Comparison of ENCODE assay signal across 7 cellular contexts in the genomic region with DNA sequence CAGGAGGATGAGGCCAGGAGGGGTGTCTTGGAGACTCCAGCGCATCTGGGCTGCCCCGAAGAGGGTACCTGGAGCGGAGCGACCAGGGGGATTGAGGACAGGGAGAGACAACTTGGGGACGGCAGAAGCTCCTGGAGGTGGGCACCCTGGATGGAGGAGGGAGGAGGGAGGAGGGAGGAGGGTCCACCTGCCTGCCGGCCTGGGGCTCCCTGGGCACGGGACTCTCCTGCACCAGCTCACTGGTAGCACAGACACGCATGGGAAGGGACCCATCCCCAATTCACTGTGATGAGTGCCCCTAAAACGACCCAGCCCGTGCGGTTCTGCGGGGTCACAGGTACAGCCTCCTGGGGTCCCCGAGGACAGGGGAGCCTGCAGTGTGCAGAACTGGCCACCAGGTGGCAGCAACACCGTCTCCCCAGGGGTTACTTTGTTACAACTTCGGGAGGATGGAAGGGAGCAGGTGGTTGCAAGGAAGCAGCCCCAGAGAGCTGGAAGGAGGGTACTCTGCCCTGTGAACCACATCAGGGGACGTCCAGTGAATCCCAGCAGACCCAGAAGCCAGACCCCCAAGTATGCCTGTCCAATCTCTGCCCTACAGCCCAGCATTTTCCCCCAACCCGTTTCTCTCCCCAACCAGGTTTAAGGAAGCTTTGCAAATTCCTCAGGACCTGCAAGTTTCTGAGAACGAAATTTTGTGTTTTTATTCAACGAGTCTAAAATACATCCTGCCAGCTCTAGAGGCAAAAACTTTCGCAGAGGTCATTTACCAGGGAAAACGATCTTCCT.
DNase-seq lines count a peak whose midpoint lies in the region; ATAC-seq, FAIRE-seq and TF ChIP-seq lines count a peak whose summit lies in the region.

No MANE protein-coding gene starts in this region.

- no peak for TF ChIP-seq POLR2A in GM12892 (IDR thresholded peaks at IDR 0.05; ENCODE audit: low read depth, low read length)

- H3K36me3 Mint-ChIP-seq in activated CD4-positive, alpha-beta T cell treated with anti-CD3 and anti-CD28 coated beads for 36 hours (ENCODE audit: low read depth): no peaks in the 10 kb centered on the region
- no peaks in the 10 kb centered on the region for H3K36me3 Mint-ChIP-seq in central memory CD8-positive, alpha-beta T cell (ENCODE audit: insufficient read depth)

- H3K9me3 Mint-ChIP-seq in activated CD4-positive, alpha-beta T cell treated with anti-CD3 and anti-CD28 coated beads for 36 hours (ENCODE audit: low read depth): no peaks in the 10 kb centered on the region
- H3K9me3 Mint-ChIP-seq in central memory CD8-positive, alpha-beta T cell: no peaks in the 10 kb centered on the region

- H3K27ac ChIP-seq in left lung: no peak overlapping the region

- DNase-seq in GM12892 (ENCODE audit: insufficient read length): peak; percentile 84
- peak; percentile 70 for DNase-seq in NCI-H1105 treated with DMSO at 0.1 percent for 48 hours (lab: John Stamatoyannopoulos, UW)
- DNase-seq in activated CD4-positive, alpha-beta T cell treated with anti-CD3 and anti-CD28 coated beads for 36 hours: peak; percentile 82
- peak; percentile 54 to 73 for DNase-seq in central memory CD8-positive, alpha-beta T cell (ENCODE audit: low spot score in 2 of 2)
- DNase-seq in left lung: peak; percentile 39 to 91
- DNase-seq in stimulated activated CD4-positive, alpha-beta T cell treated with anti-CD3 and anti-CD28 coated beads, TNF-alpha, amount 100 ng/mL, for 1 hour (ENCODE audit: low read depth in 3 of 3, low spot score in 1 of 3): peak; percentile 28 to 68 (median 51)
- DNase-seq in NCI-H1092 (lab: John Stamatoyannopoulos, UW): no peak

- no peaks in the 10 kb centered on the region for H3K4me1 ChIP-seq in left lung

- no peak overlapping the region for H3K27ac Mint-ChIP-seq in activated CD4-positive, alpha-beta T cell treated with anti-CD3 and anti-CD28 coated beads for 36 hours
- H3K27ac Mint-ChIP-seq in central memory CD8-positive, alpha-beta T cell (ENCODE audit: low read depth): no peak overlapping the region

- CTCF ChIA-PET in activated CD4-positive, alpha-beta T cell treated with anti-CD3 and anti-CD28 coated beads for 36 hours (lab: Charles Lee): interaction anchor here (0.6 to 1.8 kb wide), 11 partner anchors 12 to 404 kb away, joined by 3 to 7 read pairs (median 3); no protein-coding TSS in a partner anchor

- H3K4me1 Mint-ChIP-seq in activated CD4-positive, alpha-beta T cell treated with anti-CD3 and anti-CD28 coated beads for 36 hours: peaks cover 2% of the 10 kb centered on the region
- no peaks in the 10 kb centered on the region for H3K4me1 Mint-ChIP-seq in central memory CD8-positive, alpha-beta T cell

- peaks cover 0 to 64% of the 10 kb centered on the region in 2 donors for H3K27me3 ChIP-seq in left lung

- TF ChIP-seq CTCF in left lung (IDR thresholded peaks at IDR 0.05): peak; percentile 95 to 99

- H3K9me3 ChIP-seq in left lung: no peaks in the 10 kb centered on the region

- POLR2A ChIA-PET in activated CD4-positive, alpha-beta T cell treated with anti-CD3 and anti-CD28 coated beads for 36 hours (lab: Charles Lee): no interaction called here

- no peak overlapping the region for H3K4me3 Mint-ChIP-seq in activated CD4-positive, alpha-beta T cell treated with anti-CD3 and anti-CD28 coated beads for 36 hours
- no peak overlapping the region for H3K4me3 Mint-ChIP-seq in central memory CD8-positive, alpha-beta T cell

- ATAC-seq in activated CD4-positive, alpha-beta T cell treated with anti-CD3 and anti-CD28 coated beads for 36 hours: peak; percentile 60
- ATAC-seq in central memory CD8-positive, alpha-beta T cell (replicated peaks; ENCODE audit: extremely low read depth, poor library complexity, severe bottlenecking): no peak
- peak; percentile 75 for ATAC-seq in left lung

- intact Hi-C loops in activated CD4-positive, alpha-beta T cell treated with anti-CD3 and anti-CD28 coated beads for 36 hours (cut with DNase I, micrococcal nuclease): loop anchor here (1.0 to 2.0 kb wide), 4 partner anchors 235 to 467 kb away; no protein-coding TSS in a partner anchor
- intact Hi-C loops in left lung (cut with DNase I): loop anchor here in 1 of 2 donors (5.0 to 10.0 kb wide), 2 partner anchors 237 to 465 kb away; no protein-coding TSS in a partner anchor

- H3K27me3 Mint-ChIP-seq in activated CD4-positive, alpha-beta T cell treated with anti-CD3 and anti-CD28 coated beads for 36 hours: peaks cover 6% of the 10 kb centered on the region
- peaks cover 46% of the 10 kb centered on the region for H3K27me3 Mint-ChIP-seq in central memory CD8-positive, alpha-beta T cell

- H3K4me3 ChIP-seq in left lung: no peak overlapping the region

- H3K36me3 ChIP-seq in left lung: no peaks in the 10 kb centered on the region

- FAIRE-seq in GM12892 (lab: Jason Lieb, UNC): no peak
